Comparison of ENCODE assay signal across 15 cellular contexts in genomic region chr21:36694041-36694515, GRCh38. TPM values are rescaled to one million over a fixed set of nuclear protein-coding genes. Genes with fewer than 3 reads are reported as not detected.
DNase-seq lines count a peak whose midpoint lies in the region; ATAC-seq and TF ChIP-seq lines count a peak whose summit lies in the region.
"Had no signal": no experiment of that assay in that cellular context is flagged by ENCODE, and none has a peak within 500 bp of the region (broad histone marks: within the 10 kb centered on the region; RNA-seq: fewer than 3 reads in every experiment).

No MANE protein-coding gene starts in this region.

- no peaks in the 10 kb centered on the region for H3K36me3 Mint-ChIP-seq in natural killer cell
- no peaks in the 10 kb centered on the region for H3K36me3 Mint-ChIP-seq in natural killer cell treated with Interleukin-12 subunit alpha and Interleukin-12 subunit beta and Interleukin-15 and Interleukin-18, amount 100 ng/mL, for 72 hours
- H3K36me3 Mint-ChIP-seq in activated naive CD8-positive, alpha-beta T cell treated with anti-CD3 and anti-CD28 coated beads, Interleukin-2, amount 10 ng/mL, durations not matched to agents 7 days and 5 days = peaks cover 3% of the 10 kb centered on the region
- H3K36me3 Mint-ChIP-seq in stimulated activated effector memory CD8-positive, alpha-beta T cell treated with anti-CD3 and anti-CD28 coated beads, Interleukin-12 subunit alpha, Interleukin-12 subunit beta, amount 100 ng/mL, for 72 hours = no peaks in the 10 kb centered on the region

- peaks cover 50 to 65% of the 10 kb centered on the region in 2 donors for H3K27me3 Mint-ChIP-seq in natural killer cell (ENCODE audit: low read depth in 2 of 2)
- peaks cover 53 to 70% of the 10 kb centered on the region in 2 donors for H3K27me3 Mint-ChIP-seq in natural killer cell treated with Interleukin-12 subunit alpha and Interleukin-12 subunit beta and Interleukin-15 and Interleukin-18, amount 100 ng/mL, for 72 hours
- H3K27me3 Mint-ChIP-seq in activated naive CD8-positive, alpha-beta T cell treated with anti-CD3 and anti-CD28 coated beads, Interleukin-2, amount 10 ng/mL, durations not matched to agents 7 days and 5 days = peaks cover 88% of the 10 kb centered on the region

- no peak overlapping the region for H3K4me3 ChIP-seq in foreskin fibroblast (ENCODE audit: low read depth in 1 of 2, low read length in 2 of 2)
- H3K4me3 ChIP-seq: prostate gland, uterus had no signal

- no peaks in the 10 kb centered on the region for H3K9me3 Mint-ChIP-seq in natural killer cell
- no peaks in the 10 kb centered on the region for H3K9me3 Mint-ChIP-seq in natural killer cell treated with Interleukin-12 subunit alpha and Interleukin-12 subunit beta and Interleukin-15 and Interleukin-18, amount 100 ng/mL, for 72 hours
- H3K9me3 Mint-ChIP-seq in activated naive CD8-positive, alpha-beta T cell treated with anti-CD3 and anti-CD28 coated beads, Interleukin-2, amount 10 ng/mL, durations not matched to agents 7 days and 5 days = peaks cover 2% of the 10 kb centered on the region
- H3K9me3 Mint-ChIP-seq in stimulated activated effector memory CD8-positive, alpha-beta T cell treated with anti-CD3 and anti-CD28 coated beads, Interleukin-12 subunit alpha, Interleukin-12 subunit beta, amount 100 ng/mL, for 72 hours = no peaks in the 10 kb centered on the region

- intact Hi-C loops in natural killer cell (cut with micrococcal nuclease) = no loop called here

- no peak for TF ChIP-seq CTCF in natural killer cell (IDR thresholded peaks at IDR 0.05)
- TF ChIP-seq CTCF in foreskin fibroblast (IDR thresholded peaks at IDR 0.05; ENCODE audit: low read depth, low read length) = no peak

- no peak overlapping the region for H3K27ac Mint-ChIP-seq in natural killer cell
- H3K27ac Mint-ChIP-seq in natural killer cell treated with Interleukin-12 subunit alpha and Interleukin-12 subunit beta and Interleukin-15 and Interleukin-18, amount 100 ng/mL, for 72 hours = no peak overlapping the region
- peak overlapping the region; percentile 56 for H3K27ac Mint-ChIP-seq in activated naive CD8-positive, alpha-beta T cell treated with anti-CD3 and anti-CD28 coated beads, Interleukin-2, amount 10 ng/mL, durations not matched to agents 7 days and 5 days
- no peak overlapping the region for H3K27ac Mint-ChIP-seq in stimulated activated effector memory CD8-positive, alpha-beta T cell treated with anti-CD3 and anti-CD28 coated beads, Interleukin-12 subunit alpha, Interleukin-12 subunit beta, amount 100 ng/mL, for 72 hours

- DNase-seq in natural killer cell = no peak
- no peak for DNase-seq in natural killer cell treated with Interleukin-12 subunit alpha and Interleukin-12 subunit beta and Interleukin-15 and Interleukin-18, amount 100 ng/mL, for 72 hours (ENCODE audit: low spot score)
- no peak for DNase-seq in activated naive CD8-positive, alpha-beta T cell treated with anti-CD3 and anti-CD28 coated beads, Interleukin-2, amount 10 ng/mL, durations not matched to agents 7 days and 5 days
- DNase-seq in islet precursor cell = peak; percentile 55
- DNase-seq in stimulated activated effector memory CD8-positive, alpha-beta T cell treated with anti-CD3 and anti-CD28 coated beads, Interleukin-12 subunit alpha, Interleukin-12 subunit beta, amount 100 ng/mL, for 72 hours (ENCODE audit: low spot score in 2 of 2) = no peak
- no peak for DNase-seq in NCI-H774 (lab: John Stamatoyannopoulos, UW)
- DNase-seq in foreskin fibroblast = no peak
- DNase-seq: activated CD4-positive, alpha-beta T cell treated with anti-CD3 and anti-CD28 coated beads for 1 hour; COR-L47; GF-D8; left ventricle myocardium inferior; MV-4-11; uterus had no signal

- POLR2A ChIA-PET in activated naive CD8-positive, alpha-beta T cell treated with anti-CD3 and anti-CD28 coated beads, Interleukin-2, amount 10 ng/mL, durations not matched to agents 7 days and 5 days (lab: Charles Lee) = no interaction called here

- ATAC-seq in natural killer cell (no peak), GM18909 (IDR thresholded peaks at IDR 0.05; ENCODE audit: poor library complexity, unreplicated experiment) (no peak)
- no peak for ATAC-seq in natural killer cell treated with Interleukin-12 subunit alpha and Interleukin-12 subunit beta and Interleukin-15 and Interleukin-18, amount 100 ng/mL, for 72 hours
- no peak for ATAC-seq in activated naive CD8-positive, alpha-beta T cell treated with anti-CD3 and anti-CD28 coated beads, Interleukin-2, amount 10 ng/mL, durations not matched to agents 7 days and 5 days (ENCODE audit: low read depth)
- no peak for ATAC-seq in stimulated activated effector memory CD8-positive, alpha-beta T cell treated with anti-CD3 and anti-CD28 coated beads, Interleukin-12 subunit alpha, Interleukin-12 subunit beta, amount 100 ng/mL, for 72 hours

- H3K4me1 Mint-ChIP-seq in natural killer cell = peaks cover 0 to 5% of the 10 kb centered on the region in 2 donors
- peaks cover 0 to 5% of the 10 kb centered on the region in 2 donors for H3K4me1 Mint-ChIP-seq in natural killer cell treated with Interleukin-12 subunit alpha and Interleukin-12 subunit beta and Interleukin-15 and Interleukin-18, amount 100 ng/mL, for 72 hours (ENCODE audit: low read depth in 2 of 2)
- peaks cover 5% of the 10 kb centered on the region for H3K4me1 Mint-ChIP-seq in activated naive CD8-positive, alpha-beta T cell treated with anti-CD3 and anti-CD28 coated beads, Interleukin-2, amount 10 ng/mL, durations not matched to agents 7 days and 5 days
- H3K4me1 Mint-ChIP-seq in stimulated activated effector memory CD8-positive, alpha-beta T cell treated with anti-CD3 and anti-CD28 coated beads, Interleukin-12 subunit alpha, Interleukin-12 subunit beta, amount 100 ng/mL, for 72 hours = peaks cover 8% of the 10 kb centered on the region

- H3K4me3 Mint-ChIP-seq in natural killer cell = peak overlapping the region; percentile 7
- no peak overlapping the region for H3K4me3 Mint-ChIP-seq in natural killer cell treated with Interleukin-12 subunit alpha and Interleukin-12 subunit beta and Interleukin-15 and Interleukin-18, amount 100 ng/mL, for 72 hours
- H3K4me3 Mint-ChIP-seq in activated naive CD8-positive, alpha-beta T cell treated with anti-CD3 and anti-CD28 coated beads, Interleukin-2, amount 10 ng/mL, durations not matched to agents 7 days and 5 days = no peak overlapping the region
- no peak overlapping the region for H3K4me3 Mint-ChIP-seq in stimulated activated effector memory CD8-positive, alpha-beta T cell treated with anti-CD3 and anti-CD28 coated beads, Interleukin-12 subunit alpha, Interleukin-12 subunit beta, amount 100 ng/mL, for 72 hours

RNA-seq across cellular contexts. Expression of gene SIM2, which starts 4.8 kb away (rescaled TPM):
- total RNA-seq in natural killer cell = not detected
- total RNA-seq in natural killer cell treated with Interleukin-12 subunit alpha and Interleukin-12 subunit beta and Interleukin-15 and Interleukin-18, amount 100 ng/mL, for 72 hours = under 1 TPM in 1 of 2 donors, not detected in 1; 0.47 TPM
- not detected for total RNA-seq in activated naive CD8-positive, alpha-beta T cell treated with anti-CD3 and anti-CD28 coated beads, Interleukin-2, amount 10 ng/mL, durations not matched to agents 7 days and 5 days
- total RNA-seq: left ventricle myocardium inferior had no signal
